13 cellular contexts compared by ENCODE assay signal in the genomic region with DNA sequence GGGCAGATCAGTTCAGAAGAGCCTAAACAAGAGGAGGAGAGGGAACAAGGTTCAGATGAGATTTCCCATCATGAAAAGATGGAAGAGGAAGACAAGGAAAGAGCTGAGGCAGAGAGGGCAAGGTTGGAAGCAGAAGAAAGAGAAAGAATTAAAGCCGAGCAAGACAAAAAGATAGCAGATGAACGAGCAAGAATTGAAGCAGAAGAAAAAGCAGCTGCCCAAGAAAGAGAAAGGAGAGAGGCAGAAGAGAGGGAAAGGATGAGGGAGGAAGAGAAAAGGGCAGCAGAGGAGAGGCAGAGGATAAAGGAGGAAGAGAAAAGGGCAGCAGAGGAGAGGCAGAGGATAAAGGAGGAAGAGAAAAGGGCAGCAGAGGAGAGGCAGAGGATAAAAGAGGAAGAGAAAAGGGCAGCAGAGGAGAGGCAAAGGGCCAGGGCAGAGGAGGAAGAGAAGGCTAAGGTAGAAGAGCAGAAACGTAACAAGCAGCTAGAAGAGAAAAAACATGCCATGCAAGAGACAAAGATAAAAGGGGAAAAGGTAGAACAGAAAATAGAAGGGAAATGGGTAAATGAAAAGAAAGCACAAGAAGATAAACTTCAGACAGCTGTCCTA. TPM values are rescaled to one million over a fixed set of nuclear protein-coding genes. Genes with fewer than 3 reads are reported as not detected.
A peak's percentile ranks its signal among the peaks of the same experiment; 100 is the strongest.
DNase-seq lines count a peak whose midpoint lies in the region; ATAC-seq and TF ChIP-seq lines count a peak whose summit lies in the region.
"Had no signal": no experiment of that assay in that cellular context is flagged by ENCODE, and none has a peak within 500 bp of the region (broad histone marks: within the 10 kb centered on the region; RNA-seq: fewer than 3 reads in every experiment).

No MANE protein-coding gene starts in this region.

- H3K36me3 Mint-ChIP-seq in activated naive CD4-positive, alpha-beta T cell treated with anti-CD3 and anti-CD28 coated beads for 36 hours (ENCODE audit: low read depth) = no peaks in the 10 kb centered on the region
- H3K36me3 Mint-ChIP-seq in CD14-positive monocyte = no peaks in the 10 kb centered on the region

- TF ChIP-seq CTCF in OCI-LY7 (conservative IDR thresholded peaks at IDR 0.05; ENCODE audit: low read length) = no peak
- no peak for TF ChIP-seq CTCF in esophagus squamous epithelium (IDR thresholded peaks at IDR 0.05)
- no peak for TF ChIP-seq CTCF in CD14-positive monocyte (IDR thresholded peaks at IDR 0.05)

- H3K27ac ChIP-seq in OCI-LY7 (ENCODE audit: low read depth, low read length, poor library complexity, severe bottlenecking) (no peak overlapping the region), esophagus squamous epithelium (peak overlapping the region; percentile 29 to 79 (median 76)), stomach smooth muscle (ENCODE audit: low read length) (peak overlapping the region; percentile 92)
- H3K27ac ChIP-seq: foreskin keratinocyte, SJCRH30 had no signal

- H3K27me3 ChIP-seq in esophagus squamous epithelium (no peaks in the 10 kb centered on the region), stomach smooth muscle (ENCODE audit: control insufficient read depth in 1 of 2, insufficient read depth in 2 of 2, low read length in 2 of 2) (no peaks in the 10 kb centered on the region)
- H3K27me3 ChIP-seq: foreskin keratinocyte, SJCRH30 had no signal

- H3K4me3 ChIP-seq in OCI-LY7 (ENCODE audit: low read depth, low read length, poor library complexity, severe bottlenecking) = peak overlapping the region; percentile 30
- H3K4me3 ChIP-seq in esophagus squamous epithelium = no peak overlapping the region
- no peak overlapping the region for H3K4me3 ChIP-seq in stomach smooth muscle (ENCODE audit: low read length in 2 of 2)
- H3K4me3 ChIP-seq: prostate gland, SJCRH30 had no signal

- peak overlapping the region in 1 of 2 donors; percentile 52 for H3K9ac ChIP-seq in stomach smooth muscle (ENCODE audit: low read length in 2 of 2)

- no peaks in the 10 kb centered on the region for H4K20me1 ChIP-seq in OCI-LY7 (ENCODE audit: insufficient read depth, low read length)

- 73% methylated on average over 3 of the region's 3 CpGs for WGBS in esophagus squamous epithelium, 2 donors

- H3K4me1 Mint-ChIP-seq in activated naive CD4-positive, alpha-beta T cell treated with anti-CD3 and anti-CD28 coated beads for 36 hours (ENCODE audit: low read depth) = peaks cover 16% of the 10 kb centered on the region
- H3K4me1 Mint-ChIP-seq in CD14-positive monocyte = peaks cover 11% of the 10 kb centered on the region

- H3K36me3 ChIP-seq in OCI-LY7 (ENCODE audit: insufficient read depth, low read length) (no peaks in the 10 kb centered on the region), esophagus squamous epithelium (peaks cover 0 to 44% (median 0%) of the 10 kb centered on the region in 3 donors), stomach smooth muscle (ENCODE audit: control insufficient read depth in 2 of 2, insufficient read depth in 2 of 2, low read length in 2 of 2) (peaks cover 34 to 50% of the 10 kb centered on the region in 2 donors)
- H3K36me3 ChIP-seq: prostate gland had no signal

- peak overlapping the region; percentile 25 for H3K4me3 Mint-ChIP-seq in activated naive CD4-positive, alpha-beta T cell treated with anti-CD3 and anti-CD28 coated beads for 36 hours
- peak overlapping the region in 1 of 2 donors; percentile 74 for H3K4me3 Mint-ChIP-seq in CD14-positive monocyte

- no peaks in the 10 kb centered on the region for H3K79me2 ChIP-seq in OCI-LY7 (ENCODE audit: insufficient read depth, low read depth, low read length)

- no peaks in the 10 kb centered on the region for H3K9me2 ChIP-seq in OCI-LY7 (ENCODE audit: insufficient read depth, low read length)

- peak overlapping the region; percentile 64 for H3K4me2 ChIP-seq in OCI-LY7 (ENCODE audit: low read length)

- no peaks in the 10 kb centered on the region for H3K9me3 Mint-ChIP-seq in activated naive CD4-positive, alpha-beta T cell treated with anti-CD3 and anti-CD28 coated beads for 36 hours
- peaks cover 0 to 7% (median 3%) of the 10 kb centered on the region in 7 donors for H3K9me3 Mint-ChIP-seq in CD14-positive monocyte

- POLR2A ChIA-PET in OCI-LY7 (lab: Charles Lee) = interaction anchor here (0.6 kb wide), 1 partner anchor 55 kb away, joined by 3 read pairs; no protein-coding TSS in a partner anchor

- intact Hi-C loops in activated naive CD4-positive, alpha-beta T cell treated with anti-CD3 and anti-CD28 coated beads for 36 hours (cut with micrococcal nuclease) = no loop called here
- intact Hi-C loops in OCI-LY7 (cut with micrococcal nuclease; ENCODE audit: unreplicated experiment) = no loop called here
- intact Hi-C loops in esophagus squamous epithelium (cut with DNase I) = no loop called here
- intact Hi-C loops in CD14-positive monocyte (cut with micrococcal nuclease) = no loop called here

- TF ChIP-seq POLR2A in esophagus squamous epithelium (IDR thresholded peaks at IDR 0.05) = no peak

- DNase-seq in activated naive CD4-positive, alpha-beta T cell treated with anti-CD3 and anti-CD28 coated beads for 36 hours = no peak
- no peak for DNase-seq in activated naive CD4-positive, alpha-beta T cell treated with anti-CD3 and anti-CD28 coated beads, Interleukin-2, amount 50 U/mL, for 16 hours
- DNase-seq in OCI-LY7 (ENCODE audit: low spot score) (no peak), esophagus squamous epithelium (lab: John Stamatoyannopoulos, UW) (no peak), CD14-positive monocyte (ENCODE audit: low spot score) (no peak), NCI-H524 treated with DMSO at 0.1 percent for 48 hours (lab: John Stamatoyannopoulos, UW) (no peak)
- DNase-seq: activated CD8-positive, alpha-beta memory T cell treated with anti-CD3 and anti-CD28 coated beads for 24 hours; foreskin keratinocyte; NCI-H510A treated with DMSO at 0.1 percent for 48 hours; SJCRH30 had no signal

- peak overlapping the region; percentile 68; the same call in 1 of the 2 replicates for H2AFZ ChIP-seq in OCI-LY7 (ENCODE audit: low read length)

- H3K9me3 ChIP-seq in OCI-LY7 (ENCODE audit: low read length) (no peaks in the 10 kb centered on the region), esophagus squamous epithelium (no peaks in the 10 kb centered on the region), stomach smooth muscle (ENCODE audit: control insufficient read depth in 2 of 2, low read length in 2 of 2) (no peaks in the 10 kb centered on the region)
- H3K9me3 ChIP-seq: prostate gland, SJCRH30 had no signal

- no peak overlapping the region for H3K27ac Mint-ChIP-seq in activated naive CD4-positive, alpha-beta T cell treated with anti-CD3 and anti-CD28 coated beads for 36 hours
- peak overlapping the region in 2 of 7 donors; percentile 8 to 84 for H3K27ac Mint-ChIP-seq in CD14-positive monocyte

- no peak for ATAC-seq in GM21576 (IDR thresholded peaks at IDR 0.05; ENCODE audit: unreplicated experiment)
- ATAC-seq: foreskin keratinocyte had no signal

- no peaks in the 10 kb centered on the region for H3K27me3 Mint-ChIP-seq in activated naive CD4-positive, alpha-beta T cell treated with anti-CD3 and anti-CD28 coated beads for 36 hours (ENCODE audit: low read depth)
- peaks cover under 1 to 2% (median 1%) of the 10 kb centered on the region in 3 donors for H3K27me3 Mint-ChIP-seq in CD14-positive monocyte (ENCODE audit: low read depth in 3 of 3)

- CTCF ChIA-PET in activated naive CD4-positive, alpha-beta T cell treated with anti-CD3 and anti-CD28 coated beads for 36 hours (lab: Charles Lee) = interaction anchor here (0.7 kb wide), 1 partner anchor 13 kb away, joined by 4 read pairs; no protein-coding TSS in a partner anchor
- CTCF ChIA-PET in OCI-LY7 (lab: Charles Lee; ENCODE audit: unreplicated experiment) = no interaction called here

- H3K4me1 ChIP-seq in OCI-LY7 (ENCODE audit: insufficient read depth, low read length, poor library complexity, severe bottlenecking) (no peaks in the 10 kb centered on the region), esophagus squamous epithelium (peaks cover 0 to 34% (median 0%) of the 10 kb centered on the region in 3 donors), stomach smooth muscle (ENCODE audit: control insufficient read depth, insufficient read depth, low read length) (peaks cover 21% of the 10 kb centered on the region)
- H3K4me1 ChIP-seq: prostate gland, SJCRH30 had no signal

- BruUV-seq in OCI-LY7 (replicated peaks; lab: Mats Ljungman, UMichigan) = no TSS peak

RNA-seq across cellular contexts. Expression of a gene that starts 52.7 kb away (rescaled TPM):
- total RNA-seq in activated naive CD4-positive, alpha-beta T cell treated with anti-CD3 and anti-CD28 coated beads for 36 hours = 1 to 10 TPM; 2.6 to 3.6 TPM
- 3.5 and 5.3 TPM in 2 replicates for total RNA-seq in OCI-LY7 (2014; rRNA removed; shearing (Covaris generic))
- 4.9 and 7.1 TPM in 2 replicates for total RNA-seq in OCI-LY7 (2022)
- total RNA-seq in esophagus squamous epithelium = 1 to 10 TPM in 1 of 4 donors, under 1 TPM in 3; 0.35 to 3.6 (median 0.55) TPM
- polyA plus RNA-seq in CD14-positive monocyte = under 1 TPM; 0.12 to 0.20 TPM
